ENCODE assay signal across 17 cellular contexts in the genomic region with DNA sequence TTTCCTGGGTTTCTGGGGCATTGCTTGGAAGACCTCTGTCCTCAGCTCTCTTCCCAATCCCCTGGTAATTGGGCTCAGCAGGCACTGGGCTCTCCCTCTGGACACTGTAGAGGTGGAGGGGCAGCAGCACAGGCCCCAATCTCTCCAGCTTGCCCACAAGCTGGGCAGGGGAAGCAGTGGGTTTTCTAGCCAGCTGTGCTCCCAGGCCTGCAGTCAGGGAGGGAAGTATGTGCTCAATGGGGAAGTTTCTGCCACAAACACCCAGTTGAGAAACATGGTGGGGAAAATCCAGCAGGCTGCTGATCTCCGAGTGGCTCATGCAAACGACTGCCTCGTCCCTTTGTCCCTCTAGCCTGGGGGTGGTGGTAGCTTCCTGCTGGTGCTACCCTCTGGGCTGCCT. TPM values are rescaled to one million over a fixed set of nuclear protein-coding genes. Genes with fewer than 3 reads are reported as not detected.
DNase-seq lines count a peak whose midpoint lies in the region; ATAC-seq, FAIRE-seq and TF ChIP-seq lines count a peak whose summit lies in the region.
"Had no signal": no experiment of that assay in that cellular context is flagged by ENCODE, and none has a peak within 500 bp of the region (broad histone marks: within the 10 kb centered on the region; RNA-seq: fewer than 3 reads in every experiment).

No MANE protein-coding gene starts in this region.

- H3K9ac ChIP-seq in BLaER1 treated with 17β-estradiol and CSF1 and Interleukin-3, amounts not matched to agents 10 nM and 100 nM = peak overlapping the region in 8 of 11 experiments; percentile 40 to 64 (median 58); a peak in 14 of 22 replicates

- TF ChIP-seq POLR2A in GM12891 (IDR thresholded peaks at IDR 0.05; ENCODE audit: low read depth, low read length) = no peak

- H3K36me3 ChIP-seq in BLaER1 treated with 17β-estradiol and CSF1 and Interleukin-3, amounts not matched to agents 10 nM and 100 nM = no peaks in the 10 kb centered on the region
- H3K36me3 ChIP-seq: ovary, uterus had no signal

- no peaks in the 10 kb centered on the region for H3K27me3 ChIP-seq in BLaER1 treated with 17β-estradiol and CSF1 and Interleukin-3, amounts not matched to agents 10 nM and 100 nM
- H3K27me3 ChIP-seq: ovary, uterus had no signal

- FAIRE-seq in GM12891 (lab: Jason Lieb, UNC) = no peak

- DNase-seq in SIG-M5 (lab: John Stamatoyannopoulos, UW) (peak; percentile 34), midbrain (lab: John Stamatoyannopoulos, UW) (peak; percentile 19), DMS53 (lab: John Stamatoyannopoulos, UW) (no peak), GM12891 (ENCODE audit: insufficient read length, low spot score) (no peak), HT-29 (ENCODE audit: low spot score) (no peak), dermis blood vessel endothelial cell (no peak)
- DNase-seq: activated CD4-positive, CD25-positive, alpha-beta regulatory T cell treated with anti-CD3 and anti-CD28 coated beads, Interleukin-2, amount 50 U/mL, for 72 hours; activated naive CD8-positive, alpha-beta T cell treated with anti-CD3 and anti-CD28 coated beads, Interleukin-2, amount 50 U/mL, for 24 hours; DND-41; H9; NCI-H146; NCI-H2171 treated with DMSO at 0.1 percent for 48 hours; ovary; uterus had no signal

- peaks cover 14 to 97% (median 52%) of the 10 kb centered on the region in 10 experiments for H3K4me1 ChIP-seq in BLaER1 treated with 17β-estradiol and CSF1 and Interleukin-3, amounts not matched to agents 10 nM and 100 nM
- H3K4me1 ChIP-seq: uterus had no signal

- peak overlapping the region in 9 of 11 experiments; percentile 9 to 93 (median 80); a peak in 16 of 22 replicates for H3K4me2 ChIP-seq in BLaER1 treated with 17β-estradiol and CSF1 and Interleukin-3, amounts not matched to agents 10 nM and 100 nM

- H3K4me3 ChIP-seq in BLaER1 treated with 17β-estradiol and CSF1 and Interleukin-3, amounts not matched to agents 10 nM and 100 nM = no peak overlapping the region
- H3K4me3 ChIP-seq: ovary, uterus had no signal

- H3K27ac ChIP-seq in BLaER1 treated with 17β-estradiol and CSF1 and Interleukin-3, amounts not matched to agents 10 nM and 100 nM = peak overlapping the region in 9 of 11 experiments; percentile 51 to 86 (median 75); a peak in 18 of 22 replicates
- H3K27ac ChIP-seq: ovary, uterus had no signal

- no peaks in the 10 kb centered on the region for H4K20me1 ChIP-seq in BLaER1 treated with 17β-estradiol and CSF1 and Interleukin-3, amounts not matched to agents 10 nM and 100 nM

- ATAC-seq in HG02678 (IDR thresholded peaks at IDR 0.05; ENCODE audit: unreplicated experiment) = peak; percentile 40
- ATAC-seq: activated naive CD8-positive, alpha-beta T cell treated with anti-CD3 and anti-CD28 coated beads, Interleukin-2, amount 50 U/mL, for 24 hours; esophagus mucosa had no signal

- no peaks in the 10 kb centered on the region for H3K9me3 ChIP-seq in BLaER1 treated with 17β-estradiol and CSF1 and Interleukin-3, amounts not matched to agents 10 nM and 100 nM (replicated peaks in 1 of 11)
- H3K9me3 ChIP-seq: ovary, uterus had no signal

TF ChIP-seq in GM12891, 5 proteins besides CTCF, POLR2A, EP300 and RAD21:
- TF ChIP-seq SPI1 (IDR thresholded peaks at IDR 0.05; ENCODE audit: low read depth, low read length) (no peak), TAF1 (IDR thresholded peaks at IDR 0.05; ENCODE audit: low read depth, low read length) (no peak), POU2F2 (IDR thresholded peaks at IDR 0.05; ENCODE audit: low read depth, low read length) (no peak), PAX5 (IDR thresholded peaks at IDR 0.05; ENCODE audit: insufficient read depth, low read length, severe bottlenecking) (no peak), POLR2AphosphoS5 (IDR thresholded peaks at IDR 0.05; ENCODE audit: low read depth, low read length) (no peak)

RNA-seq across cellular contexts. Expression of gene RFT1, which starts 12.8 kb away (rescaled TPM):
- polyA plus RNA-seq in GM12891 (2012; ENCODE audit: low read depth, missing spikeins) = 20.5 TPM
- total RNA-seq in HT-29 (2014; rRNA removed; shearing (Covaris generic)) = 10.6 and 12.0 TPM in 2 replicates
- 18.3 and 25.5 TPM in 2 replicates for total RNA-seq in dermis blood vessel endothelial cell

RNA-seq across cellular contexts. Expression of gene PRKCD, which starts 18.0 kb away (rescaled TPM):
- 47.7 TPM for polyA plus RNA-seq in GM12891 (2012; ENCODE audit: low read depth, missing spikeins)
- total RNA-seq in HT-29 (2014; rRNA removed; shearing (Covaris generic)) = 5.2 and 5.9 TPM in 2 replicates
- 2.2 and 3.5 TPM in 2 replicates for total RNA-seq in dermis blood vessel endothelial cell

Comparison
In these comparisons a context has a peak if more than half of its experiments do, and no peak if none do; other contexts are left out.
1. DNase-seq: peak in SIG-M5 (single experiment) and midbrain (single experiment); none in DMS53 (single experiment), GM12891 (single experiment), HT-29 (single experiment) and dermis blood vessel endothelial cell (single experiment).